ENCODE assay signal across 8 cellular contexts in the genomic region with DNA sequence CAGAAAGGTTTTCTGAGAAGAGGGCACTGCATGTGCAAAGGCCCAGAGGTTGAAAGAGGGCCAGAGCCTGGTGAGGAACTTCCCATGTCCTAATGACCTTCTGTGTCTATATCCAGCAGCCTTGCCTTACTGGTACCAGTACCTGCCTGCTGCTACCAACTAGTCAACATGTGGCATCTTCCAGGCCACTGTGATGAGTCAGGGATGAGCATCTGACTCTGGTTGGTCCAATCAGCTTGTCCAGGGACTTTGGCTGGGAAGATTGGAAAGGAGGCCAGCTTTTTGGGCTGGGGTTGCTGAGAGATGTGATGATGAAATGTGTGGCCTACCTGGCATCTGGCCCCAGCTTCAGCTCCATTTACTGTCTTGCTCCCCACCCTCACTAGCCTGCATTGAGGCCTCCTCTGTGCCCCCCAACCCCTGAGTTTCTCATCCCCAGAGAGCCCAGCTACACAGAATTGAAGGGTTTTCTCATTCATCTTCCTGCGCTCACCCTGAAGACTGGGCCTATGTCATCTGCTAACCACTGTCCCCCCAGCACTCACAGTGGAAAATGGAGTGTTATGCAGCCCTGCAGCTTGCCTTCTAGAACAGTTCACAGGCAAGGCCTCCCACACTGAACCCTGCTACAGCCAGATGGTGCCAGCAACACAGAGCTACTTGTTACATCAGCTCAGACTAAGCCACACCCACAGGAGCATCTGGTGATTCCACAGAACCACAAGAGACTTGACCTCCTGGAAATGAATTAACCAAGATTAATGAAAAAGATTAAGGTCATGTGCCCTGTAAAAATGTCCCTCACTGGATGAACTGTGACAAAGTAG. TPM values are rescaled to one million over a fixed set of nuclear protein-coding genes. Genes with fewer than 3 reads are reported as not detected.
DNase-seq lines count a peak whose midpoint lies in the region; ATAC-seq and TF ChIP-seq lines count a peak whose summit lies in the region.

No MANE protein-coding gene starts in this region.

- H3K4me1 ChIP-seq in BLaER1 treated with 17β-estradiol and CSF1 and Interleukin-3, amounts not matched to agents 10 nM and 100 nM, result peaks cover 83 to 89% (median 84%) of the 10 kb centered on the region in 10 experiments
- H3K4me1 ChIP-seq in left ventricle myocardium inferior, result peaks cover 65% of the 10 kb centered on the region

- peak overlapping the region; percentile 65 to 97 (median 93); a peak in 21 of 22 replicates for H3K27ac ChIP-seq in BLaER1 treated with 17β-estradiol and CSF1 and Interleukin-3, amounts not matched to agents 10 nM and 100 nM
- H3K27ac ChIP-seq in left ventricle myocardium inferior (replicated peaks), result peak overlapping the region; percentile 94

- POLR2A ChIA-PET in activated naive CD8-positive, alpha-beta T cell treated with anti-CD3 and anti-CD28 coated beads, Interleukin-2, amount 10 ng/mL, durations not matched to agents 7 days and 5 days (lab: Charles Lee), result interaction anchor here (0.6 to 30.7 kb wide), 10 partner anchors 9 to 268 kb away, joined by 3 to 1053 read pairs (median 6); partner anchors contain the start of genes GLYCTK, RPL29, TLR9 and WDR82

- H3K4me2 ChIP-seq in BLaER1 treated with 17β-estradiol and CSF1 and Interleukin-3, amounts not matched to agents 10 nM and 100 nM, result peak overlapping the region; percentile 93 to 99 (median 98)

- peak overlapping the region; percentile 96 for H3K27ac Mint-ChIP-seq in activated naive CD8-positive, alpha-beta T cell treated with anti-CD3 and anti-CD28 coated beads, Interleukin-2, amount 10 ng/mL, durations not matched to agents 7 days and 5 days

- peaks cover 0 to 5% (median 0%) of the 10 kb centered on the region in 11 experiments; a peak in 2 of 22 replicates for H3K9me3 ChIP-seq in BLaER1 treated with 17β-estradiol and CSF1 and Interleukin-3, amounts not matched to agents 10 nM and 100 nM (replicated peaks in 1 of 11)
- H3K9me3 ChIP-seq in left ventricle myocardium inferior (replicated peaks), result no peaks in the 10 kb centered on the region

- no peaks in the 10 kb centered on the region for H3K27me3 ChIP-seq in BLaER1 treated with 17β-estradiol and CSF1 and Interleukin-3, amounts not matched to agents 10 nM and 100 nM
- H3K27me3 ChIP-seq in H7 (ENCODE audit: control insufficient read depth, insufficient read depth, low read length) (peaks cover 10% of the 10 kb centered on the region), left ventricle myocardium inferior (ENCODE audit: low read depth) (no peaks in the 10 kb centered on the region)

- intact Hi-C loops in left ventricle myocardium inferior (cut with micrococcal nuclease), result no loop called here

- H3K9me3 Mint-ChIP-seq in activated naive CD8-positive, alpha-beta T cell treated with anti-CD3 and anti-CD28 coated beads, Interleukin-2, amount 10 ng/mL, durations not matched to agents 7 days and 5 days, result no peaks in the 10 kb centered on the region

- DNase-seq in H7 (peak; percentile 55), RPMI7951 (ENCODE audit: low read depth) (peak; percentile 94), left ventricle myocardium inferior (peak; percentile 31), renal cortical epithelial cell (ENCODE audit: low read depth) (peak; percentile 93), NCI-H1092 (lab: John Stamatoyannopoulos, UW) (no peak)
- DNase-seq in activated naive CD8-positive, alpha-beta T cell treated with anti-CD3 and anti-CD28 coated beads, Interleukin-2, amount 10 ng/mL, durations not matched to agents 7 days and 5 days, result peak; percentile 59

- no peaks in the 10 kb centered on the region for H3K27me3 Mint-ChIP-seq in activated naive CD8-positive, alpha-beta T cell treated with anti-CD3 and anti-CD28 coated beads, Interleukin-2, amount 10 ng/mL, durations not matched to agents 7 days and 5 days

- peak; percentile 48 for ATAC-seq in activated naive CD8-positive, alpha-beta T cell treated with anti-CD3 and anti-CD28 coated beads, Interleukin-2, amount 10 ng/mL, durations not matched to agents 7 days and 5 days (ENCODE audit: low read depth)
- ATAC-seq in GM18519 (IDR thresholded peaks at IDR 0.05; ENCODE audit: low FRiP score, unreplicated experiment), result no peak

- peaks cover 57% of the 10 kb centered on the region for H3K4me1 Mint-ChIP-seq in activated naive CD8-positive, alpha-beta T cell treated with anti-CD3 and anti-CD28 coated beads, Interleukin-2, amount 10 ng/mL, durations not matched to agents 7 days and 5 days

- peak overlapping the region; percentile 78 to 95 (median 88) for H3K4me3 ChIP-seq in BLaER1 treated with 17β-estradiol and CSF1 and Interleukin-3, amounts not matched to agents 10 nM and 100 nM
- H3K4me3 ChIP-seq in H7 (ENCODE audit: insufficient read depth, low read depth, low read length) (no peak overlapping the region), left ventricle myocardium inferior (peak overlapping the region; percentile 91)

- peak overlapping the region; percentile 99 for H3K4me3 Mint-ChIP-seq in activated naive CD8-positive, alpha-beta T cell treated with anti-CD3 and anti-CD28 coated beads, Interleukin-2, amount 10 ng/mL, durations not matched to agents 7 days and 5 days

- peaks cover 17 to 34% (median 29%) of the 10 kb centered on the region in 11 experiments; a peak in 18 of 22 replicates for H4K20me1 ChIP-seq in BLaER1 treated with 17β-estradiol and CSF1 and Interleukin-3, amounts not matched to agents 10 nM and 100 nM

- H3K9ac ChIP-seq in BLaER1 treated with 17β-estradiol and CSF1 and Interleukin-3, amounts not matched to agents 10 nM and 100 nM, result peak overlapping the region; percentile 85 to 97 (median 92); a peak in 21 of 22 replicates

- TF ChIP-seq CTCF in left ventricle myocardium inferior (IDR thresholded peaks at IDR 0.05; ENCODE audit: borderline replicate concordance), result no peak

- peaks cover 0 to 12% (median 5%) of the 10 kb centered on the region in 11 experiments; a peak in 13 of 22 replicates for H3K36me3 ChIP-seq in BLaER1 treated with 17β-estradiol and CSF1 and Interleukin-3, amounts not matched to agents 10 nM and 100 nM
- H3K36me3 ChIP-seq in H7 (replicated peaks; ENCODE audit: control insufficient read depth, insufficient read depth, low read length) (no peaks in the 10 kb centered on the region), left ventricle myocardium inferior (no peaks in the 10 kb centered on the region)

- H3K36me3 Mint-ChIP-seq in activated naive CD8-positive, alpha-beta T cell treated with anti-CD3 and anti-CD28 coated beads, Interleukin-2, amount 10 ng/mL, durations not matched to agents 7 days and 5 days, result peaks cover 19% of the 10 kb centered on the region

RNA-seq across cellular contexts. Expression of gene TWF2, which starts 1.3 kb away (rescaled TPM):
- total RNA-seq in H7 (2014; rRNA removed; shearing (Covaris generic)), result 85.8 and 99.0 TPM in 2 replicates
- total RNA-seq in RPMI7951 (2014; rRNA removed; shearing (Covaris generic)), result 131 and 170 TPM in 2 replicates
- total RNA-seq in activated naive CD8-positive, alpha-beta T cell treated with anti-CD3 and anti-CD28 coated beads, Interleukin-2, amount 10 ng/mL, durations not matched to agents 7 days and 5 days, result 100 to 1,000 TPM; 118 to 122 TPM
- total RNA-seq in left ventricle myocardium inferior, result 115 TPM
- total RNA-seq in renal cortical epithelial cell, result 95.2 and 174 TPM in 2 replicates

RNA-seq across cellular contexts. Expression of gene PPM1M, which starts 5.3 kb away (rescaled TPM):
- 2.9 and 4.5 TPM in 2 replicates for total RNA-seq in H7 (2014; rRNA removed; shearing (Covaris generic))
- total RNA-seq in RPMI7951 (2014; rRNA removed; shearing (Covaris generic)), result 11.0 and 12.3 TPM in 2 replicates
- total RNA-seq in activated naive CD8-positive, alpha-beta T cell treated with anti-CD3 and anti-CD28 coated beads, Interleukin-2, amount 10 ng/mL, durations not matched to agents 7 days and 5 days, result 100 to 1,000 TPM; 101 to 105 TPM
- total RNA-seq in left ventricle myocardium inferior, result 9.2 TPM
- 14.8 and 18.3 TPM in 2 replicates for total RNA-seq in renal cortical epithelial cell

RNA-seq across cellular contexts. Expression of gene TLR9, which starts 14.8 kb away (rescaled TPM):
- not detected in 2 replicates for total RNA-seq in H7 (2014; rRNA removed; shearing (Covaris generic))
- total RNA-seq in RPMI7951 (2014; rRNA removed; shearing (Covaris generic)), result not detected in 2 replicates
- total RNA-seq in activated naive CD8-positive, alpha-beta T cell treated with anti-CD3 and anti-CD28 coated beads, Interleukin-2, amount 10 ng/mL, durations not matched to agents 7 days and 5 days, result 1 to 10 TPM; 1.6 to 2.0 TPM
- total RNA-seq in left ventricle myocardium inferior, result 0.66 TPM
- not detected in 2 replicates for total RNA-seq in renal cortical epithelial cell

RNA-seq across cellular contexts. Expression of gene WDR82, which starts 38.2 kb away (rescaled TPM):
- 60.3 and 63.8 TPM in 2 replicates for total RNA-seq in H7 (2014; rRNA removed; shearing (Covaris generic))
- 53.0 and 54.7 TPM in 2 replicates for total RNA-seq in RPMI7951 (2014; rRNA removed; shearing (Covaris generic))
- total RNA-seq in activated naive CD8-positive, alpha-beta T cell treated with anti-CD3 and anti-CD28 coated beads, Interleukin-2, amount 10 ng/mL, durations not matched to agents 7 days and 5 days, result 100 to 1,000 TPM; 134 to 140 TPM
- 61.6 TPM for total RNA-seq in left ventricle myocardium inferior
- 73.5 and 90.8 TPM in 2 replicates for total RNA-seq in renal cortical epithelial cell

RNA-seq across cellular contexts. Expression of gene ALAS1, which starts 42.3 kb away (rescaled TPM):
- total RNA-seq in H7 (2014; rRNA removed; shearing (Covaris generic)), result 63.8 and 86.9 TPM in 2 replicates
- 32.0 and 37.6 TPM in 2 replicates for total RNA-seq in RPMI7951 (2014; rRNA removed; shearing (Covaris generic))
- 10 to 100 TPM; 46.9 to 50.1 TPM for total RNA-seq in activated naive CD8-positive, alpha-beta T cell treated with anti-CD3 and anti-CD28 coated beads, Interleukin-2, amount 10 ng/mL, durations not matched to agents 7 days and 5 days
- total RNA-seq in left ventricle myocardium inferior (180 TPM), renal cortical epithelial cell (43.9 and 48.3 TPM in 2 replicates)
